In the genomic region with DNA sequence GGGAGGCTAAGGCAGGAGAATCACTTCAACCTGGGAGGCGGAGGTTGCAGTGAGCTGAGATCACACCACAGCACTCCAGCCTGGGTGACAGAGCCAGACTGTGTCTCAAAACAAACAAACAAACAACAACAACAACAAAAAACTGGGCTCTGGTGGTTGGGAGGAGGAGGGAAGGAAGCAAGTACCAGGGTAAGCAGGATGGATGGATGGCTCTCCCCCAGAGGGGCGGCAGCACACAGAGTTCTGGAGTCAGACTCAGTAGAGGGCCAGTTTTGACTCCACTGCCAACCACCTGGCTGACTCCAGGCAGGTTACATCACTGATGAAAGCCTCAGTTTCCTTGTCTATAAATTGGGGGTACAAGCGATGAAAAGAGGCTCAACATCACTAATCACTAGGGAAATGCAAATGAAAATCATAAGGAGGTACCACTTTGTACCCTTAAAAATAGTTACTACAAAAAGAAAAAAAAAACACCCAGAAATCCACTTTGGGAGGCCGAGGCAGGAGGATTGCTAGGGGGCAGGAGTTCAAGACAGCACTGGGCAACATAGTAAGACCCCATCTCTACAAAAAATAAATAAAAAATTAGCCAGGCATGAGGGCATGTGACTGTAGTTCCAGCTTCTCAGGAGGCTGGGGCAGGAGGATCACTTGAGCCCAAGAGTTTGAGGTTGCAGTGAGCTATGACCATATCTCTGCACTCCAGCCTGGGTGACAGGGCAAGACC, we compare ENCODE assay signal across 23 cellular contexts. TPM values are rescaled to one million over a fixed set of nuclear protein-coding genes. Genes with fewer than 3 reads are reported as not detected.
DNase-seq lines count a peak whose midpoint lies in the region; ATAC-seq and TF ChIP-seq lines count a peak whose summit lies in the region.
"Had no signal": no experiment of that assay in that cellular context is flagged by ENCODE, and none has a peak within 500 bp of the region (broad histone marks: within the 10 kb centered on the region; RNA-seq: fewer than 3 reads in every experiment).

No MANE protein-coding gene starts in this region.

- no peaks in the 10 kb centered on the region for H3K9me3 Mint-ChIP-seq in Caco-2 (ENCODE audit: unreplicated experiment)
- no peaks in the 10 kb centered on the region for H3K9me3 Mint-ChIP-seq in T-cell
- H3K9me3 Mint-ChIP-seq: CD4-positive, alpha-beta T cell; IgD-negative memory B cell had no signal

- H3K9me3 ChIP-seq in Caco-2: no peaks in the 10 kb centered on the region
- H3K9me3 ChIP-seq in spleen: no peaks in the 10 kb centered on the region
- H3K9me3 ChIP-seq: BE2C, SK-N-SH had no signal

- H3K36me3 ChIP-seq in Caco-2 (ENCODE audit: control insufficient read depth, insufficient read depth, low read length) (no peaks in the 10 kb centered on the region), spleen (peaks cover 0 to under 1% (median 0%) of the 10 kb centered on the region in 6 donors)
- H3K36me3 ChIP-seq: BE2C had no signal

- H3K4me3 Mint-ChIP-seq in Caco-2 (ENCODE audit: unreplicated experiment): no peak overlapping the region
- no peak overlapping the region for H3K4me3 Mint-ChIP-seq in T-cell

- CTCF ChIA-PET in Caco-2 (lab: Charles Lee) (interaction anchor here (0.6 kb wide), 1 partner anchor 662 kb away, joined by 3 read pairs; no protein-coding TSS in a partner anchor), T-cell (lab: Charles Lee) (no interaction called here)

- 91 to 95% (median 92%) methylated on average over 4 of the region's 4 CpGs for WGBS in spleen, 5 donors

- POLR2A ChIA-PET in Caco-2 (lab: Charles Lee): interaction anchor here (0.6 to 1.1 kb wide), 2 partner anchors 68 to 272 kb away, joined by 4 to 5 read pairs; no protein-coding TSS in a partner anchor
- POLR2A ChIA-PET in T-cell (lab: Charles Lee): no interaction called here

- peaks cover 25% of the 10 kb centered on the region for H3K4me1 ChIP-seq in Caco-2
- H3K4me1 ChIP-seq in spleen: peaks cover 8 to 78% (median 32%) of the 10 kb centered on the region in 6 donors

- no TSS peak for BruUV-seq in Caco-2 (replicated peaks; lab: Mats Ljungman, UMichigan)

- TF ChIP-seq POLR2A in NB4 (IDR thresholded peaks at IDR 0.05; ENCODE audit: extremely low read depth, insufficient read length): no peak
- no peak for TF ChIP-seq POLR2A in erythroblast (IDR thresholded peaks at IDR 0.05; ENCODE audit: low read length)
- no peak for TF ChIP-seq POLR2A in spleen (IDR thresholded peaks at IDR 0.05)
- no peak for TF ChIP-seq POLR2A in GM18505 (IDR thresholded peaks at IDR 0.05; ENCODE audit: borderline replicate concordance, extremely low read depth, insufficient read depth, insufficient read length)

- no peaks in the 10 kb centered on the region for H3K27me3 ChIP-seq in Caco-2 (replicated peaks; ENCODE audit: control insufficient read depth, insufficient read depth, low read length)
- H3K27me3 ChIP-seq in spleen (replicated peaks in 1 of 7): peaks cover 0 to 37% (median 5%) of the 10 kb centered on the region in 7 donors
- H3K27me3 ChIP-seq: BE2C had no signal

- peaks cover 18% of the 10 kb centered on the region for H3K36me3 Mint-ChIP-seq in Caco-2 (ENCODE audit: insufficient read depth, unreplicated experiment)
- H3K36me3 Mint-ChIP-seq in T-cell: no peaks in the 10 kb centered on the region
- H3K36me3 Mint-ChIP-seq: IgD-negative memory B cell had no signal

- H3K27ac Mint-ChIP-seq in Caco-2 (ENCODE audit: unreplicated experiment) (peak overlapping the region; percentile 73), T-cell (no peak overlapping the region)
- H3K27ac Mint-ChIP-seq: CD4-positive, alpha-beta T cell; IgD-negative memory B cell had no signal

- peaks cover 18% of the 10 kb centered on the region for H3K4me1 Mint-ChIP-seq in Caco-2 (ENCODE audit: low read depth, unreplicated experiment)
- H3K4me1 Mint-ChIP-seq in T-cell: peaks cover 13 to 21% (median 19%) of the 10 kb centered on the region in 3 donors

- no peak for ATAC-seq in GM18505 (IDR thresholded peaks at IDR 0.05; ENCODE audit: unreplicated experiment)
- no peak for ATAC-seq in T-cell (replicated peaks in 1 of 4)
- ATAC-seq: HCT116 had no signal

- DNase-seq in Caco-2 (no peak), NB4 (ENCODE audit: low read depth) (no peak), erythroblast (lab: John Stamatoyannopoulos, UW) (peak; percentile 46 to 59), spleen (no peak), NCI-H187 (lab: John Stamatoyannopoulos, UW) (no peak), T-cell (no peak)
- DNase-seq: BE2C; CD4-positive, alpha-beta T cell; COR-L47; DMS 273 treated with DMSO at 0.1 percent for 48 hours; DND-41; MM.1S; NCI-H1092 treated with DMSO at 0.1 percent for 48 hours; NCI-H1436 treated with DMSO at 0.1 percent for 48 hours; NCI-H2029; NCI-H226; NCI-H510A treated with DMSO at 0.1 percent for 48 hours; NCI-H748 treated with DMSO at 0.1 percent for 48 hours; NK-92 treated with Interleukin-12 subunit alpha and Interleukin-12 subunit beta, amount 100 ng/mL, for 24 hours; SK-N-SH had no signal

- peak overlapping the region in 5 of 8 donors; percentile 91 to 98 (median 94) for H3K27ac ChIP-seq in spleen

- TF ChIP-seq CTCF in Caco-2 (IDR thresholded peaks at IDR 0.05; ENCODE audit: insufficient read depth in 1 of 2, low read depth in 1 of 2, low read length in 1 of 2, severe bottlenecking in 1 of 2, unreplicated experiment in 1 of 2): no peak
- TF ChIP-seq CTCF in NB4 (IDR thresholded peaks at IDR 0.05; ENCODE audit: low read depth, low read length): no peak
- TF ChIP-seq CTCF in spleen (IDR thresholded peaks at IDR 0.05 in 8 of 11, conservative IDR thresholded peaks at IDR 0.05 in 3 of 11): no peak

- no peak overlapping the region for H3K4me3 ChIP-seq in Caco-2 (ENCODE audit: low read depth, low read length)
- peak overlapping the region; percentile 56 for H3K4me3 ChIP-seq in NB4 (ENCODE audit: low read depth, low read length)
- H3K4me3 ChIP-seq in spleen: peak overlapping the region in 4 of 8 donors; percentile 1 to 77 (median 62)

- no peaks in the 10 kb centered on the region for H3K27me3 Mint-ChIP-seq in Caco-2 (ENCODE audit: insufficient read depth, unreplicated experiment)
- H3K27me3 Mint-ChIP-seq in T-cell: peaks cover 14 to 15% of the 10 kb centered on the region in 2 donors

- intact Hi-C loops in Caco-2 (cut with micrococcal nuclease; ENCODE audit: unreplicated experiment) (no loop called here), spleen (cut with DNase I; ENCODE audit: low total_unique reads) (no loop called here)

RNA-seq across cellular contexts. Expression of a gene that starts 3.2 kb away (rescaled TPM):
- 1.5 and 1.7 TPM in 2 replicates for total RNA-seq in Caco-2 (2022)
- total RNA-seq in spleen: 10 to 100 TPM in 4 of 7 donors, 1 to 10 TPM in 3; 6.3 to 25.1 (median 11.5) TPM
- polyA plus RNA-seq in spleen: 1 to 10 TPM in 2 of 3 donors, under 1 TPM in 1; 0.47 to 2.3 (median 1.7) TPM
- total RNA-seq in T-cell: under 1 TPM in 1 of 5 donors, not detected in 4; 0.20 TPM
- polyA plus RNA-seq: IgD-negative memory B cell had no signal

RNA-seq across cellular contexts. Expression of a gene that starts 39.9 kb away (rescaled TPM):
- total RNA-seq in Caco-2 (2022) (not detected in 2 replicates), spleen (10 to 100 TPM in 1 of 7 donors, 1 to 10 TPM in 6; 3.5 to 17.4 (median 9.0) TPM), T-cell (not detected)
- polyA plus RNA-seq in spleen: 10 to 100 TPM in 1 of 3 donors, 1 to 10 TPM in 2; 7.5 to 16.9 (median 9.0) TPM
- total RNA-seq: CD4-positive, alpha-beta T cell had no signal
- polyA plus RNA-seq: IgD-negative memory B cell had no signal

Comparison
In these comparisons a context has a peak if more than half of its experiments do, and no peak if none do; other contexts are left out.
1. DNase-seq: peak in erythroblast (2 of 2); none in Caco-2 (0 of 2), NB4 (single experiment), spleen (single experiment), NCI-H187 (0 of 2) and T-cell (0 of 34).